1 cellular context compared by ENCODE assay signal in the genomic region with DNA sequence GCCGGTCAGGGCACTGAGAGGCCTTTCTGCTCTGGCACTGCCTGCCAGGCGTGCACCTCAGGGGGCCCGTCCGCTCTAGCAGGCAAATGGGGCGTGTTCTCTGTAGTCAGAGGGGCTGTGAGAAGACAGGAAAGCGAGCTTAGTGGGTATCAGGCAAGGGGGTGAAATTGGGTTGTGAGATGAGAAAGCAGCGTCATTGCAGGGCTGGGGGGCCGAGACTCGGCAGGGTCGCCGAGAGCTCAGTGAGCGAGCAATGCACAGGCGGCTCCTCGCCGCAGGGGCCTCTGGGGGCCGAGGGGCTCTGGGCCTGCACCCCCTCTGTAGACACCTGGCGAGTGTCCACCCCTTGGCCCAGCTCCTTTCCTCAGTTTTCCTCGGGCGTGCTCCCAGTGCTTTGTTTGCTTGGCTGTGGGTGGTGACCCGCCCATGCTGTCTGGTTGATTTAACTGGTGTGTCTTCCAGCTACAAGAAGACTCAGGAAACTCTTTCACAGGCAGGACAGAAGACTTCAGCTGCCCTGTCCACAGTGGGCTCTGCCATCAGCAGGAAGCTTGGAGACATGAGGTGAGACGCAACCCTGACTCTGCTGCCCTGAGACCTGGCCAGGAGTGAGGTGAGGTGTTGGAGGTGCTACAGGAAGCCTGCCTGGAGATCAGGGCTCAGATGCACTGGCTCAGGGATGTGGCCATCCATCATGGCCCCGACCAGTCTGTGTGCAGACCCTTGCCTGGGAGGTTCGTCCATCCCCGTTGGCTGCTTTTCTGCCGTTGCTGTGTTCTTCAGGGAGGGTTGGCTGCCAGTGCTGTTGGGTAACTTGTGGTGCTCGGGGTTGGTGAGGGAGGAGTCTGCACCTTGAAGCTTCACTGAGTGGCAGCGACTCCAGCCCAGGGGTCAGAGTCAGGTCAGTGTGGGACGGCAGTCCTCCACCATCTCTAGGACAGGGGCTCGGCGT.
TF ChIP-seq lines count a peak whose summit lies in the region.

No MANE protein-coding gene starts in this region.

TF ChIP-seq in IMR-90, 13 proteins besides CTCF, POLR2A, EP300 and RAD21:
- TF ChIP-seq BHLHE40 (IDR thresholded peaks at IDR 0.05; ENCODE audit: low read depth, low read length) (no peak), CEBPB (IDR thresholded peaks at IDR 0.05; ENCODE audit: low read depth, low read length) (no peak), RFX5 (IDR thresholded peaks at IDR 0.05; ENCODE audit: low read depth, low read length) (no peak), MAFK (IDR thresholded peaks at IDR 0.05; ENCODE audit: low read depth, low read length) (no peak), MXI1 (IDR thresholded peaks at IDR 0.05; ENCODE audit: borderline replicate concordance, low read depth, low read length) (no peak), RCOR1 (IDR thresholded peaks at IDR 0.05; ENCODE audit: insufficient replicate concordance, low read length) (no peak), MAZ (IDR thresholded peaks at IDR 0.05; ENCODE audit: borderline replicate concordance, low read depth, low read length) (no peak), CHD1 (IDR thresholded peaks at IDR 0.05; ENCODE audit: low read depth, low read length) (no peak), FOS (IDR thresholded peaks at IDR 0.05; ENCODE audit: low read depth, low read length) (no peak), SMC3 (IDR thresholded peaks at IDR 0.05; ENCODE audit: low read depth, low read length) (no peak), NFE2L2 (IDR thresholded peaks at IDR 0.05; ENCODE audit: low read depth, low read length) (no peak)
- TF ChIP-seq, protein P1, sequence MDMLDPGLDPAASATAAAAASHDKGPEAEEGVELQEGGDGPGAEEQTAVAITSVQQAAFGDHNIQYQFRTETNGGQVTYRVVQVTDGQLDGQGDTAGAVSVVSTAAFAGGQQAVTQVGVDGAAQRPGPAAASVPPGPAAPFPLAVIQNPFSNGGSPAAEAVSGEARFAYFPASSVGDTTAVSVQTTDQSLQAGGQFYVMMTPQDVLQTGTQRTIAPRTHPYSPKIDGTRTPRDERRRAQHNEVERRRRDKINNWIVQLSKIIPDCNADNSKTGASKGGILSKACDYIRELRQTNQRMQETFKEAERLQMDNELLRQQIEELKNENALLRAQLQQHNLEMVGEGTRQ (IDR thresholded peaks at IDR 0.05; ENCODE audit: low read depth, low read length): no peak
- TF ChIP-seq, protein P2, sequence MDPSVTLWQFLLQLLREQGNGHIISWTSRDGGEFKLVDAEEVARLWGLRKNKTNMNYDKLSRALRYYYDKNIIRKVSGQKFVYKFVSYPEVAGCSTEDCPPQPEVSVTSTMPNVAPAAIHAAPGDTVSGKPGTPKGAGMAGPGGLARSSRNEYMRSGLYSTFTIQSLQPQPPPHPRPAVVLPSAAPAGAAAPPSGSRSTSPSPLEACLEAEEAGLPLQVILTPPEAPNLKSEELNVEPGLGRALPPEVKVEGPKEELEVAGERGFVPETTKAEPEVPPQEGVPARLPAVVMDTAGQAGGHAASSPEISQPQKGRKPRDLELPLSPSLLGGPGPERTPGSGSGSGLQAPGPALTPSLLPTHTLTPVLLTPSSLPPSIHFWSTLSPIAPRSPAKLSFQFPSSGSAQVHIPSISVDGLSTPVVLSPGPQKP (IDR thresholded peaks at IDR 0.05; ENCODE audit: borderline replicate concordance, low read depth, low read length): no peak
TF ChIP-seq in IMR-90: peak in this region for 0.
